8 cellular contexts compared by ENCODE assay signal in genomic region chr5:55324815-55325418, GRCh38. TPM values are rescaled to one million over a fixed set of nuclear protein-coding genes. Genes with fewer than 3 reads are reported as not detected.
DNase-seq lines count a peak whose midpoint lies in the region; ATAC-seq and TF ChIP-seq lines count a peak whose summit lies in the region.

No MANE protein-coding gene starts in this region.

- TF ChIP-seq CTCF in DND-41 (IDR thresholded peaks at IDR 0.05; ENCODE audit: borderline replicate concordance, extremely low read depth, low read length, poor library complexity, severe bottlenecking): peak; percentile 81
- TF ChIP-seq CTCF in cardiac fibroblast (IDR thresholded peaks at IDR 0.05; ENCODE audit: low read depth, low read length): peak; percentile 65
- peak; percentile 58 for TF ChIP-seq CTCF in lower lobe of right lung (IDR thresholded peaks at IDR 0.05)

- no peak overlapping the region for H3K4me3 ChIP-seq in DND-41 (ENCODE audit: low read depth in 1 of 2, low read length in 2 of 2)
- no peak overlapping the region for H3K4me3 ChIP-seq in cardiac fibroblast (replicated peaks in 1 of 2; ENCODE audit: low read depth in 2 of 2, low read length in 2 of 2)
- no peak overlapping the region for H3K4me3 ChIP-seq in lower lobe of right lung

- H3K36me3 ChIP-seq in DND-41 (ENCODE audit: insufficient read depth, low read length): peaks cover 58% of the 10 kb centered on the region
- H3K36me3 ChIP-seq in lower lobe of right lung: peaks cover 58% of the 10 kb centered on the region

- DNase-seq in DND-41 (no peak), NCI-H446 (lab: John Stamatoyannopoulos, UW) (peak; percentile 15 to 45), cardiac fibroblast (ENCODE audit: low read depth in 2 of 2) (peak; percentile 66 to 76), lower lobe of right lung (no peak)

- H3K4me1 ChIP-seq in DND-41 (ENCODE audit: insufficient read depth, low read length): peaks cover 25% of the 10 kb centered on the region
- peaks cover 4% of the 10 kb centered on the region for H3K4me1 ChIP-seq in lower lobe of right lung

- peaks cover 51% of the 10 kb centered on the region for H3K79me2 ChIP-seq in DND-41 (ENCODE audit: insufficient read depth, low read length)

- no peak overlapping the region for H3K9ac ChIP-seq in DND-41 (ENCODE audit: low read depth, low read length)

- H3K27me3 ChIP-seq in DND-41 (ENCODE audit: insufficient read depth, low read length, poor library complexity) (no peaks in the 10 kb centered on the region), lower lobe of right lung (ENCODE audit: low read depth) (no peaks in the 10 kb centered on the region)

- H3K27ac ChIP-seq in DND-41 (ENCODE audit: low read length) (no peak overlapping the region), lower lobe of right lung (no peak overlapping the region)

- H4K20me1 ChIP-seq in DND-41 (ENCODE audit: insufficient read depth, low read length): peaks cover 6% of the 10 kb centered on the region; the same call in 1 of the 2 replicates

- H2AFZ ChIP-seq in DND-41 (ENCODE audit: low read depth, low read length): no peak overlapping the region

- no peak overlapping the region for H3K4me2 ChIP-seq in DND-41 (ENCODE audit: insufficient read depth, low read length)

- H3K9me3 ChIP-seq in DND-41 (ENCODE audit: insufficient read depth, low read length, severe bottlenecking) (no peaks in the 10 kb centered on the region), lower lobe of right lung (no peaks in the 10 kb centered on the region)

- ATAC-seq in DND-41 (ENCODE audit: insufficient read depth, low read depth): peak; percentile 75
- peak; percentile 68 for ATAC-seq in GM21423 (IDR thresholded peaks at IDR 0.05; ENCODE audit: unreplicated experiment)
- peak in 1 of 2 donors; percentile 43 for ATAC-seq in lower lobe of right lung
- no peak for ATAC-seq in HG03469 (IDR thresholded peaks at IDR 0.05; ENCODE audit: unreplicated experiment)
- ATAC-seq in GM19463 (IDR thresholded peaks at IDR 0.05; ENCODE audit: unreplicated experiment): no peak
- ATAC-seq in HG03521 (IDR thresholded peaks at IDR 0.05; ENCODE audit: unreplicated experiment): no peak

- intact Hi-C loops in lower lobe of right lung (cut with DNase I): no loop called here

RNA-seq across cellular contexts. Expression of gene MTREX, which starts 17.1 kb away (rescaled TPM):
- total RNA-seq in lower lobe of right lung: 57.0 TPM

RNA-seq across cellular contexts. Expression of gene DHX29, which starts 17.4 kb away (rescaled TPM):
- total RNA-seq in lower lobe of right lung: 22.2 TPM

Comparison
In these comparisons a context has a peak if more than half of its experiments do, and no peak if none do; other contexts are left out.
1. ATAC-seq: peak in DND-41 (single experiment) and GM21423 (single experiment); none in HG03469 (single experiment), GM19463 (single experiment) and HG03521 (single experiment).
2. DNase-seq: peak in NCI-H446 (2 of 2) and cardiac fibroblast (2 of 2); none in DND-41 (single experiment) and lower lobe of right lung (single experiment).
3. Peak in every context shown above with its lines, with median percentiles within 50 percentile points of each other: CTCF ChIP-seq.